Comparison of ENCODE assay signal across 8 cellular contexts in genomic region chr9:107283621-107284616, GRCh38. TPM values are rescaled to one million over a fixed set of nuclear protein-coding genes. Genes with fewer than 3 reads are reported as not detected.
DNase-seq lines count a peak whose midpoint lies in the region; ATAC-seq and TF ChIP-seq lines count a peak whose summit lies in the region.

No MANE protein-coding gene starts in this region.

- peak; percentile 38 for ATAC-seq in GM21786 (IDR thresholded peaks at IDR 0.05; ENCODE audit: unreplicated experiment)

- under 1% methylated on average over 55 of the region's 55 CpGs for WGBS in thymus

- H2AFZ ChIP-seq in osteoblast (ENCODE audit: low read length): peak overlapping the region; percentile 37

- H3K4me3 ChIP-seq in osteoblast (ENCODE audit: insufficient read depth, low read length): peak overlapping the region; percentile 93
- peak overlapping the region; percentile 98 for H3K4me3 ChIP-seq in thymus (ENCODE audit: low read length)

- H3K27ac ChIP-seq in osteoblast (ENCODE audit: low read depth, low read length) (peak overlapping the region; percentile 93), thymus (ENCODE audit: low read depth) (peak overlapping the region; percentile 98)

- DNase-seq in EH (ENCODE audit: low read depth) (peak; percentile 80), KG1 (lab: John Stamatoyannopoulos, UW) (peak; percentile 33), SHP77 treated with DMSO at 0.1 percent for 48 hours (lab: John Stamatoyannopoulos, UW) (peak; percentile 26), head of caudate nucleus (peak in 40 of 42 donors; percentile 23 to 77 (median 56)), osteoblast (ENCODE audit: insufficient read length, low spot score, missing footprints) (peak; percentile 77)
- peak; percentile 61 for DNase-seq in activated naive CD4-positive, alpha-beta T cell treated with anti-CD3 and anti-CD28 coated beads, Interleukin-2, amount 50 U/mL, for 16 hours

- peaks cover 48% of the 10 kb centered on the region for H4K20me1 ChIP-seq in osteoblast (ENCODE audit: insufficient read depth, low read length)

- H3K9me3 ChIP-seq in osteoblast (ENCODE audit: low read depth, low read length): no peaks in the 10 kb centered on the region
- no peaks in the 10 kb centered on the region for H3K9me3 ChIP-seq in thymus (ENCODE audit: control insufficient read depth)

- no peak for TF ChIP-seq CTCF in osteoblast (IDR thresholded peaks at IDR 0.05; ENCODE audit: extremely low read depth, low read depth, low read length)

- peak overlapping the region; percentile 87 for H3K4me2 ChIP-seq in osteoblast (ENCODE audit: insufficient read depth, low read length)

- peaks cover 59% of the 10 kb centered on the region for H3K79me2 ChIP-seq in osteoblast (ENCODE audit: insufficient read depth, low read length)

- H3K4me1 ChIP-seq in osteoblast (ENCODE audit: insufficient read depth, low read length) (peaks cover 29% of the 10 kb centered on the region), thymus (ENCODE audit: control insufficient read depth, insufficient read depth, low read length) (peaks cover 6% of the 10 kb centered on the region)

- H3K36me3 ChIP-seq in osteoblast (ENCODE audit: insufficient read depth, low read length): no peaks in the 10 kb centered on the region
- H3K36me3 ChIP-seq in thymus (ENCODE audit: control insufficient read depth, insufficient read depth): no peaks in the 10 kb centered on the region

- no peaks in the 10 kb centered on the region for H3K27me3 ChIP-seq in osteoblast (ENCODE audit: insufficient read depth, low read length)
- no peaks in the 10 kb centered on the region for H3K27me3 ChIP-seq in thymus (ENCODE audit: control insufficient read depth, insufficient read depth)

- intact Hi-C loops in head of caudate nucleus (cut with DNase I): loop anchor here (10.0 kb wide), 1 partner anchor 51 kb away; no protein-coding TSS in a partner anchor

RNA-seq across cellular contexts. Expression of gene RAD23B, which starts 0.8 kb away (rescaled TPM):
- 148 and 157 TPM in 2 replicates for total RNA-seq in osteoblast
- polyA plus RNA-seq in thymus: 51.4 TPM

Comparison
In these comparisons a context has a peak if more than half of its experiments do, and no peak if none do; other contexts are left out.
1. Peak in every context shown above with its lines: DNase-seq, ATAC-seq, H3K4me3 ChIP-seq and H3K27ac ChIP-seq.
2. DNase-seq: peak in every context shown above with its lines; median percentile 80 in EH; 77 in osteoblast; 61 in activated naive CD4-positive, alpha-beta T cell treated with anti-CD3 and anti-CD28 coated beads, Interleukin-2, amount 50 U/mL, for 16 hours; 56 in head of caudate nucleus; 33 in KG1; 26 in SHP77 treated with DMSO at 0.1 percent for 48 hours.